2 cellular contexts compared by ENCODE assay signal in genomic region chr10:23047201-23048050, GRCh38.
A peak's percentile ranks its signal among the peaks of the same experiment; 100 is the strongest.
TF ChIP-seq lines count a peak whose summit lies in the region.

No MANE protein-coding gene starts in this region.

TF ChIP-seq in IMR-90, 13 proteins besides CTCF, POLR2A, EP300 and RAD21:
- no peak for TF ChIP-seq MXI1 (IDR thresholded peaks at IDR 0.05; ENCODE audit: borderline replicate concordance, low read depth, low read length)
- TF ChIP-seq SMC3 (IDR thresholded peaks at IDR 0.05; ENCODE audit: low read depth, low read length): no peak
- no peak for TF ChIP-seq NFE2L2 (IDR thresholded peaks at IDR 0.05; ENCODE audit: low read depth, low read length)
- TF ChIP-seq MAZ (IDR thresholded peaks at IDR 0.05; ENCODE audit: borderline replicate concordance, low read depth, low read length): no peak
- no peak for TF ChIP-seq MAFK (IDR thresholded peaks at IDR 0.05; ENCODE audit: low read depth, low read length)
- TF ChIP-seq FOS (IDR thresholded peaks at IDR 0.05; ENCODE audit: low read depth, low read length): no peak
- no peak for TF ChIP-seq ELK1 (IDR thresholded peaks at IDR 0.05; ENCODE audit: borderline replicate concordance, low read depth, low read length)
- no peak for TF ChIP-seq RCOR1 (IDR thresholded peaks at IDR 0.05; ENCODE audit: insufficient replicate concordance, low read length)
- TF ChIP-seq RFX5 (IDR thresholded peaks at IDR 0.05; ENCODE audit: low read depth, low read length): no peak
- TF ChIP-seq USF2 (IDR thresholded peaks at IDR 0.05; ENCODE audit: low read depth, low read length): no peak
- TF ChIP-seq BHLHE40 (IDR thresholded peaks at IDR 0.05; ENCODE audit: low read depth, low read length): no peak
- no peak for TF ChIP-seq CEBPB (IDR thresholded peaks at IDR 0.05; ENCODE audit: low read depth, low read length)
- no peak for TF ChIP-seq CHD1 (IDR thresholded peaks at IDR 0.05; ENCODE audit: low read depth, low read length)

TF ChIP-seq in K562, 482 proteins besides CTCF, POLR2A, EP300 and RAD21 (continues in another document):
- TF ChIP-seq ZNF655 (CRISPR knock-in tag; IDR thresholded peaks at IDR 0.05) (no peak), ARID3A (IDR thresholded peaks at IDR 0.05; ENCODE audit: borderline replicate concordance, low read depth, low read length) (peak; percentile 59; the same call in 1 of the 2 replicates), ARID3B (CRISPR knock-in tag; IDR thresholded peaks at IDR 0.05; ENCODE audit: borderline replicate concordance) (no peak), JUND (IDR thresholded peaks at IDR 0.05; ENCODE audit: borderline replicate concordance, low read depth, low read length) (peak; percentile 97), JUND (tag; IDR thresholded peaks at IDR 0.05; ENCODE audit: borderline replicate concordance, low read depth, low read length) (peak; percentile 94; the same call in 2 of the 3 replicates), MAZ (CRISPR knock-in tag; conservative IDR thresholded peaks at IDR 0.05 in 1 of 2, IDR thresholded peaks at IDR 0.05 in 1 of 2) (peak in 1 of 2 experiments; percentile 39; a peak in 1 of 4 replicates), ZC3H8 (IDR thresholded peaks at IDR 0.05) (no peak), STAT6 (CRISPR knock-in tag; IDR thresholded peaks at IDR 0.05) (no peak), RCOR1 (IDR thresholded peaks at IDR 0.05; ENCODE audit: borderline replicate concordance in 1 of 2, low read depth in 2 of 2, low read length in 2 of 2) (peak; percentile 9 to 93; a peak in 3 of 4 replicates), RAD51 (IDR thresholded peaks at IDR 0.05; ENCODE audit: borderline replicate concordance, low read depth) (no peak), HDAC1 (IDR thresholded peaks at IDR 0.05) (peak in 1 of 2 experiments; percentile 67; a peak in 2 of 4 replicates), CCNT2 (IDR thresholded peaks at IDR 0.05; ENCODE audit: borderline replicate concordance, extremely low read depth, insufficient read length, low read depth, low read length) (peak; percentile 31), SMARCC2 (IDR thresholded peaks at IDR 0.05; ENCODE audit: low read depth) (peak; percentile 82; the same call in 1 of the 2 replicates), ZKSCAN8 (CRISPR knock-in tag; IDR thresholded peaks at IDR 0.05) (no peak; the same call in 1 of the 2 replicates), HINFP (tag; conservative IDR thresholded peaks at IDR 0.05; ENCODE audit: low read depth) (0 out of 2 replicates have a peak, but pooled peaks have one; percentile 27), MYBL2 (IDR thresholded peaks at IDR 0.05; ENCODE audit: low read depth) (peak; percentile 18; the same call in 1 of the 2 replicates), MYBL2 (CRISPR knock-in tag; IDR thresholded peaks at IDR 0.05; ENCODE audit: borderline replicate concordance) (no peak), CBX5 (IDR thresholded peaks at IDR 0.05; ENCODE audit: borderline replicate concordance, low read depth) (no peak), ZMIZ1 (IDR thresholded peaks at IDR 0.05; ENCODE audit: low read depth in 2 of 2, low read length in 2 of 2) (0 out of 4 replicates have a peak, but pooled peaks of 1 of the 2 experiments have one; percentile 6), BCOR (IDR thresholded peaks at IDR 0.05) (peak; percentile 24; the same call in 1 of the 2 replicates), KLF16 (IDR thresholded peaks at IDR 0.05) (peak; percentile 78), PKNOX1 (IDR thresholded peaks at IDR 0.05) (peak; percentile 93), WHSC1 (IDR thresholded peaks at IDR 0.05; ENCODE audit: low read length) (no peak), MEF2D (tag; conservative IDR thresholded peaks at IDR 0.05; ENCODE audit: low read depth) (0 out of 2 replicates have a peak, but pooled peaks have one; percentile 25), MYC (IDR thresholded peaks at IDR 0.05; ENCODE audit: low read depth, low read length) (peak; percentile 50; the same call in 1 of the 2 replicates), MYC (CRISPR knock-in tag; IDR thresholded peaks at IDR 0.05; ENCODE audit: borderline replicate concordance, low read depth) (no peak), PML (IDR thresholded peaks at IDR 0.05; ENCODE audit: low read length) (peak; percentile 86), NCOA1 (IDR thresholded peaks at IDR 0.05; ENCODE audit: low read depth) (peak; percentile 64), ETV1 (tag; conservative IDR thresholded peaks at IDR 0.05; ENCODE audit: low read depth) (peak; percentile 38; the same call in 1 of the 2 replicates), CBX3 (IDR thresholded peaks at IDR 0.05; ENCODE audit: borderline replicate concordance in 1 of 2, low read length in 2 of 2) (peak in 1 of 2 experiments; percentile 72; a peak in 1 of 3 replicates)
